In genomic region chrX:1576201-1577101, GRCh38 we compare ENCODE assay signal across 23 cellular contexts. TPM values are rescaled to one million over a fixed set of nuclear protein-coding genes. Genes with fewer than 3 reads are reported as not detected.
DNase-seq lines count a peak whose midpoint lies in the region; ATAC-seq and TF ChIP-seq lines count a peak whose summit lies in the region.
"Had no signal": no experiment of that assay in that cellular context is flagged by ENCODE, and none has a peak within 500 bp of the region (broad histone marks: within the 10 kb centered on the region; RNA-seq: fewer than 3 reads in every experiment).

No MANE protein-coding gene starts in this region.

- H3K27me3 Mint-ChIP-seq in T-helper 2 cell treated with Interferon-gamma antibody and Interleukin-4, amounts not matched to agents 5 μg/mL and 100 μg/mL, for 36 hours (ENCODE audit: low read depth), result no peaks in the 10 kb centered on the region
- no peaks in the 10 kb centered on the region for H3K27me3 Mint-ChIP-seq in mesothelial cell of epicardium (ENCODE audit: low read depth)
- H3K27me3 Mint-ChIP-seq: activated naive CD4-positive, alpha-beta T cell treated with anti-CD3 and anti-CD28 coated beads, Interleukin-2, amount 50 U/mL, for 24 hours had no signal

- TF ChIP-seq POLR2A in Peyer's patch (IDR thresholded peaks at IDR 0.05), result no peak

- no peak overlapping the region for H3K27ac ChIP-seq in right atrium auricular region
- peak overlapping the region in 1 of 4 donors; percentile 1 for H3K27ac ChIP-seq in Peyer's patch
- H3K27ac ChIP-seq: body of pancreas, epithelial cell of prostate, gastrocnemius medialis had no signal

- H3K4me1 ChIP-seq in right atrium auricular region (no peaks in the 10 kb centered on the region), Peyer's patch (no peaks in the 10 kb centered on the region)
- H3K4me1 ChIP-seq: body of pancreas, Caco-2, gastrocnemius medialis had no signal

- no peaks in the 10 kb centered on the region for H3K27me3 ChIP-seq in right atrium auricular region
- no peaks in the 10 kb centered on the region for H3K27me3 ChIP-seq in Peyer's patch
- H3K27me3 ChIP-seq: body of pancreas, gastrocnemius medialis had no signal

- no peak overlapping the region for H3K4me3 Mint-ChIP-seq in T-helper 2 cell treated with Interferon-gamma antibody and Interleukin-4, amounts not matched to agents 5 μg/mL and 100 μg/mL, for 36 hours
- no peak overlapping the region for H3K4me3 Mint-ChIP-seq in mesothelial cell of epicardium
- H3K4me3 Mint-ChIP-seq: activated naive CD4-positive, alpha-beta T cell treated with anti-CD3 and anti-CD28 coated beads, Interleukin-2, amount 50 U/mL, for 24 hours; IgD-negative memory B cell had no signal

- intact Hi-C loops in cardiac septum (cut with DNase I), result no loop called here

- H3K36me3 ChIP-seq in right atrium auricular region (no peaks in the 10 kb centered on the region), Peyer's patch (no peaks in the 10 kb centered on the region)
- H3K36me3 ChIP-seq: gastrocnemius medialis had no signal

- H3K27ac Mint-ChIP-seq in T-helper 2 cell treated with Interferon-gamma antibody and Interleukin-4, amounts not matched to agents 5 μg/mL and 100 μg/mL, for 36 hours, result no peak overlapping the region
- H3K27ac Mint-ChIP-seq in mesothelial cell of epicardium, result no peak overlapping the region
- H3K27ac Mint-ChIP-seq: activated naive CD4-positive, alpha-beta T cell treated with anti-CD3 and anti-CD28 coated beads, Interleukin-2, amount 50 U/mL, for 24 hours; IgD-negative memory B cell had no signal

- no peak overlapping the region for H3K4me3 ChIP-seq in right atrium auricular region
- no peak overlapping the region for H3K4me3 ChIP-seq in Peyer's patch
- H3K4me3 ChIP-seq: body of pancreas, gastrocnemius medialis had no signal

- H3K9me3 Mint-ChIP-seq in T-helper 2 cell treated with Interferon-gamma antibody and Interleukin-4, amounts not matched to agents 5 μg/mL and 100 μg/mL, for 36 hours, result no peaks in the 10 kb centered on the region
- H3K9me3 Mint-ChIP-seq in mesothelial cell of epicardium, result no peaks in the 10 kb centered on the region
- H3K9me3 Mint-ChIP-seq: activated naive CD4-positive, alpha-beta T cell treated with anti-CD3 and anti-CD28 coated beads, Interleukin-2, amount 50 U/mL, for 24 hours; IgD-negative memory B cell had no signal

- no peak for ATAC-seq in GM19467 (IDR thresholded peaks at IDR 0.05; ENCODE audit: unreplicated experiment)
- no peak for ATAC-seq in GM19351 (IDR thresholded peaks at IDR 0.05; ENCODE audit: unreplicated experiment)
- ATAC-seq: body of pancreas, gastrocnemius medialis had no signal

- peak; percentile 26 for DNase-seq in right atrium auricular region (ENCODE audit: low spot score)
- DNase-seq in cardiac septum (ENCODE audit: low spot score), result no peak
- peak; percentile 7 for DNase-seq in T-helper 2 cell treated with Interferon-gamma antibody and Interleukin-4, amounts not matched to agents 5 μg/mL and 100 μg/mL, for 36 hours (ENCODE audit: low spot score)
- DNase-seq in mesenteric fat pad (ENCODE audit: low spot score), result peak; percentile 26
- DNase-seq in Peyer's patch, result no peak
- no peak for DNase-seq in mesothelial cell of epicardium (ENCODE audit: low spot score in 2 of 2, unreplicated experiment in 2 of 2)
- DNase-seq: activated CD4-positive, CD25-positive, alpha-beta regulatory T cell; body of pancreas; Caco-2; gastrocnemius medialis; midbrain; NCI-H1048; NCI-H2029 treated with DMSO at 0.1 percent for 48 hours; NCI-H510A; retina; SHP77 treated with DMSO at 0.1 percent for 48 hours; stimulated activated CD4-positive, alpha-beta T cell treated with anti-CD3 and anti-CD28 coated beads, Interleukin-12 subunit alpha, Interleukin-12 subunit beta, amount 100 ng/mL, for 4 hours; trophoblast cell had no signal

- H3K4me1 Mint-ChIP-seq in T-helper 2 cell treated with Interferon-gamma antibody and Interleukin-4, amounts not matched to agents 5 μg/mL and 100 μg/mL, for 36 hours (ENCODE audit: low read depth), result peaks cover 10% of the 10 kb centered on the region
- no peaks in the 10 kb centered on the region for H3K4me1 Mint-ChIP-seq in mesothelial cell of epicardium

- TF ChIP-seq CTCF in right atrium auricular region (IDR thresholded peaks at IDR 0.05) (no peak), Peyer's patch (IDR thresholded peaks at IDR 0.05) (no peak), mesothelial cell of epicardium (IDR thresholded peaks at IDR 0.05; ENCODE audit: unreplicated experiment) (no peak)

- H3K9me3 ChIP-seq in right atrium auricular region (no peaks in the 10 kb centered on the region), Peyer's patch (no peaks in the 10 kb centered on the region)
- H3K9me3 ChIP-seq: body of pancreas, Caco-2, gastrocnemius medialis had no signal

- H3K36me3 Mint-ChIP-seq in T-helper 2 cell treated with Interferon-gamma antibody and Interleukin-4, amounts not matched to agents 5 μg/mL and 100 μg/mL, for 36 hours (ENCODE audit: low read depth), result peaks cover 2% of the 10 kb centered on the region
- no peaks in the 10 kb centered on the region for H3K36me3 Mint-ChIP-seq in mesothelial cell of epicardium
- H3K36me3 Mint-ChIP-seq: activated naive CD4-positive, alpha-beta T cell treated with anti-CD3 and anti-CD28 coated beads, Interleukin-2, amount 50 U/mL, for 24 hours; IgD-negative memory B cell had no signal

RNA-seq across cellular contexts. Expression of gene AKAP17A, which starts 15.0 kb away (rescaled TPM):
- 10 to 100 TPM; 16.0 to 19.3 TPM for total RNA-seq in right atrium auricular region
- 19.9 TPM for total RNA-seq in cardiac septum
- 31.4 TPM for total RNA-seq in mesenteric fat pad
- total RNA-seq in Peyer's patch, result 100 to 1,000 TPM in 3 of 4 donors, 10 to 100 TPM in 1; 41.0 to 201 (median 107) TPM
- 74.0 to 77.0 TPM (median 74.8 TPM) in 3 replicates for total RNA-seq in mesothelial cell of epicardium

RNA-seq across cellular contexts. Expression of gene ASMT, which starts 38.4 kb away (rescaled TPM):
- not detected for total RNA-seq in right atrium auricular region
- not detected for total RNA-seq in cardiac septum
- not detected for total RNA-seq in mesenteric fat pad
- 10 to 100 TPM in 1 of 4 donors, not detected in 3; 12.4 TPM for total RNA-seq in Peyer's patch
- total RNA-seq in mesothelial cell of epicardium, result 0.45 to 0.54 TPM (median 0.51 TPM) in 3 replicates
- total RNA-seq: body of pancreas, Caco-2, gastrocnemius medialis had no signal

RNA-seq across cellular contexts. Expression of gene P2RY8, which starts 39.5 kb away (rescaled TPM):
- 1 to 10 TPM in 1 of 2 donors, under 1 TPM in 1; 0.93 to 1.3 TPM for total RNA-seq in right atrium auricular region
- 1.5 TPM for total RNA-seq in cardiac septum
- 2.5 TPM for total RNA-seq in mesenteric fat pad
- 1 to 10 TPM in 2 of 4 donors, under 1 TPM in 2; 0.35 to 5.8 (median 1.2) TPM for total RNA-seq in Peyer's patch
- not detected in 3 replicates for total RNA-seq in mesothelial cell of epicardium
- total RNA-seq: Caco-2 had no signal

Comparison
In these comparisons a context has a peak if more than half of its experiments do, and no peak if none do; other contexts are left out.
1. DNase-seq: peak in right atrium auricular region (single experiment), T-helper 2 cell treated with Interferon-gamma antibody and Interleukin-4, amounts not matched to agents 5 μg/mL and 100 μg/mL, for 36 hours (single experiment) and mesenteric fat pad (single experiment); none in cardiac septum (single experiment), Peyer's patch (0 of 3) and mesothelial cell of epicardium (0 of 2).